ENCODE assay signal across 23 cellular contexts in the genomic region with DNA sequence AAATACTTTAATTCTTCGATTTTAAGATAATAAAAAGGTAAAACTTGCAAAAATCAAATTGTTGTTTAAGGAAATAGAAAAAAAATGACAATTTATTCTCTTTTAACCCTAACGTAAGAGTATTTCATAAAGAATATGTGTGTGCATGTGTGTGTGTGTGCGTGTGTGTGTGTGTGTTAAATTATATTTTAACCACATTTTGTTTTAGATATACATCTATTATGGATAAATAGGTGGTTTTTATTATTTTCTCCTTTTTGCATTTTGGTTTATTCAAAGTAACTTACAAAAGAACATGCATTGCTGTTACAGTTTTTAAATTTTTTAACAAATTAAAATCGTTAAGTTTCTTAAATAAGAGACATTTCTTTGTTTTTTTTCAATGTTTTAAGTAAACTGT.
"Had no signal": no experiment of that assay in that cellular context is flagged by ENCODE, and none has a peak within 500 bp of the region (broad histone marks: within the 10 kb centered on the region; RNA-seq: fewer than 3 reads in every experiment).

No MANE protein-coding gene starts in this region.

- H3K4me3 ChIP-seq: left ventricle myocardium inferior, neural progenitor cell, sigmoid colon, testis, vagina had no signal

- H3K4me1 Mint-ChIP-seq: activated CD4-positive, alpha-beta T cell treated with anti-CD3 and anti-CD28 coated beads, Interleukin-2, amount 10 ng/mL, durations not matched to agents 24 days and 14 days; activated CD8-positive, alpha-beta memory T cell treated with anti-CD3 and anti-CD28 coated beads, Interleukin-2, amount 10 ng/mL, durations not matched to agents 7 days and 5 days; activated naive CD8-positive, alpha-beta T cell treated with anti-CD3 and anti-CD28 coated beads, Interleukin-2, amount 50 U/mL, for 24 hours; immature natural killer cell; naive thymus-derived CD8-positive, alpha-beta T cell had no signal

- H3K9me3 Mint-ChIP-seq: activated CD4-positive, alpha-beta T cell treated with anti-CD3 and anti-CD28 coated beads, Interleukin-2, amount 10 ng/mL, durations not matched to agents 24 days and 14 days; activated CD8-positive, alpha-beta T cell treated with anti-CD3 and anti-CD28 coated beads for 36 hours; activated naive CD8-positive, alpha-beta T cell treated with anti-CD3 and anti-CD28 coated beads, Interleukin-2, amount 50 U/mL, for 24 hours; neural progenitor cell had no signal

- H3K27me3 Mint-ChIP-seq: activated CD4-positive, alpha-beta T cell treated with anti-CD3 and anti-CD28 coated beads, Interleukin-2, amount 10 ng/mL, durations not matched to agents 24 days and 14 days; activated CD8-positive, alpha-beta memory T cell treated with anti-CD3 and anti-CD28 coated beads, Interleukin-2, amount 10 ng/mL, durations not matched to agents 7 days and 5 days; activated CD8-positive, alpha-beta T cell treated with anti-CD3 and anti-CD28 coated beads for 36 hours; activated naive CD8-positive, alpha-beta T cell treated with anti-CD3 and anti-CD28 coated beads, Interleukin-2, amount 50 U/mL, for 24 hours; naive thymus-derived CD8-positive, alpha-beta T cell; progenitor cell of endocrine pancreas had no signal

- H3K4me1 ChIP-seq: left ventricle myocardium inferior, neural progenitor cell, sigmoid colon, testis, vagina had no signal

- DNase-seq: activated CD4-positive, alpha-beta T cell treated with anti-CD3 and anti-CD28 coated beads, Interleukin-2, amount 10 ng/mL, durations not matched to agents 24 days and 14 days; activated CD8-positive, alpha-beta memory T cell treated with anti-CD3 and anti-CD28 coated beads, Interleukin-2, amount 10 ng/mL, durations not matched to agents 7 days and 5 days; activated CD8-positive, alpha-beta T cell treated with anti-CD3 and anti-CD28 coated beads for 36 hours; activated effector memory CD4-positive, alpha-beta T cell treated with anti-CD3 and anti-CD28 coated beads, Interleukin-2, amount 50 U/mL, for 16 hours; activated naive CD4-positive, alpha-beta T cell treated with anti-CD3 and anti-CD28 coated beads, Interleukin-2, amount 50 U/mL, for 16 hours; activated naive CD8-positive, alpha-beta T cell treated with anti-CD3 and anti-CD28 coated beads, Interleukin-2, amount 50 U/mL, for 24 hours; activated T-cell treated with anti-CD3 and anti-CD28 coated beads for 4 hours; cerebellar nuclear complex; foreskin fibroblast; immature natural killer cell; left ventricle myocardium inferior; naive thymus-derived CD8-positive, alpha-beta T cell; retina; sigmoid colon; stimulated activated CD4-positive, alpha-beta T cell treated with anti-CD3 and anti-CD28 coated beads, Interleukin-4, amount 100 ng/mL, for 1 hour; stimulated activated naive CD4-positive, alpha-beta T cell; testis; trophoblast cell had no signal

- H3K27ac ChIP-seq: left ventricle myocardium inferior, neural progenitor cell, sigmoid colon, testis, vagina, VCaP had no signal

- H3K36me3 Mint-ChIP-seq: activated CD8-positive, alpha-beta memory T cell treated with anti-CD3 and anti-CD28 coated beads, Interleukin-2, amount 10 ng/mL, durations not matched to agents 7 days and 5 days; immature natural killer cell; naive thymus-derived CD8-positive, alpha-beta T cell; neural progenitor cell had no signal

- H3K36me3 ChIP-seq: left ventricle myocardium inferior, neural progenitor cell, sigmoid colon, vagina had no signal

- H3K9ac ChIP-seq: neural progenitor cell had no signal

- ATAC-seq: activated CD4-positive, CD25-positive, alpha-beta regulatory T cell treated with anti-CD3 and anti-CD28 coated beads, Interleukin-2, amount 50 U/mL, for 24 hours; activated CD8-positive, alpha-beta memory T cell treated with anti-CD3 and anti-CD28 coated beads, Interleukin-2, amount 10 ng/mL, durations not matched to agents 7 days and 5 days; activated CD8-positive, alpha-beta T cell treated with anti-CD3 and anti-CD28 coated beads for 36 hours; activated naive CD8-positive, alpha-beta T cell treated with anti-CD3 and anti-CD28 coated beads, Interleukin-2, amount 50 U/mL, for 24 hours; naive thymus-derived CD8-positive, alpha-beta T cell had no signal

- H3K4me2 ChIP-seq: neural progenitor cell had no signal

- H3K9me3 ChIP-seq: left ventricle myocardium inferior, sigmoid colon, testis, vagina had no signal

- H3K27ac Mint-ChIP-seq: activated CD4-positive, alpha-beta T cell treated with anti-CD3 and anti-CD28 coated beads, Interleukin-2, amount 10 ng/mL, durations not matched to agents 24 days and 14 days; activated CD8-positive, alpha-beta memory T cell treated with anti-CD3 and anti-CD28 coated beads, Interleukin-2, amount 10 ng/mL, durations not matched to agents 7 days and 5 days; activated CD8-positive, alpha-beta T cell treated with anti-CD3 and anti-CD28 coated beads for 36 hours; activated naive CD8-positive, alpha-beta T cell treated with anti-CD3 and anti-CD28 coated beads, Interleukin-2, amount 50 U/mL, for 24 hours; immature natural killer cell; naive thymus-derived CD8-positive, alpha-beta T cell; neural progenitor cell; progenitor cell of endocrine pancreas had no signal

- H3K4me3 Mint-ChIP-seq: activated CD4-positive, alpha-beta T cell treated with anti-CD3 and anti-CD28 coated beads, Interleukin-2, amount 10 ng/mL, durations not matched to agents 24 days and 14 days; activated CD8-positive, alpha-beta memory T cell treated with anti-CD3 and anti-CD28 coated beads, Interleukin-2, amount 10 ng/mL, durations not matched to agents 7 days and 5 days; activated CD8-positive, alpha-beta T cell treated with anti-CD3 and anti-CD28 coated beads for 36 hours; activated naive CD8-positive, alpha-beta T cell treated with anti-CD3 and anti-CD28 coated beads, Interleukin-2, amount 50 U/mL, for 24 hours; immature natural killer cell; naive thymus-derived CD8-positive, alpha-beta T cell; neural progenitor cell had no signal

- H3K27me3 ChIP-seq: neural progenitor cell, sigmoid colon, testis, vagina had no signal
